ENCODE assay signal across 8 cellular contexts in the genomic region with DNA sequence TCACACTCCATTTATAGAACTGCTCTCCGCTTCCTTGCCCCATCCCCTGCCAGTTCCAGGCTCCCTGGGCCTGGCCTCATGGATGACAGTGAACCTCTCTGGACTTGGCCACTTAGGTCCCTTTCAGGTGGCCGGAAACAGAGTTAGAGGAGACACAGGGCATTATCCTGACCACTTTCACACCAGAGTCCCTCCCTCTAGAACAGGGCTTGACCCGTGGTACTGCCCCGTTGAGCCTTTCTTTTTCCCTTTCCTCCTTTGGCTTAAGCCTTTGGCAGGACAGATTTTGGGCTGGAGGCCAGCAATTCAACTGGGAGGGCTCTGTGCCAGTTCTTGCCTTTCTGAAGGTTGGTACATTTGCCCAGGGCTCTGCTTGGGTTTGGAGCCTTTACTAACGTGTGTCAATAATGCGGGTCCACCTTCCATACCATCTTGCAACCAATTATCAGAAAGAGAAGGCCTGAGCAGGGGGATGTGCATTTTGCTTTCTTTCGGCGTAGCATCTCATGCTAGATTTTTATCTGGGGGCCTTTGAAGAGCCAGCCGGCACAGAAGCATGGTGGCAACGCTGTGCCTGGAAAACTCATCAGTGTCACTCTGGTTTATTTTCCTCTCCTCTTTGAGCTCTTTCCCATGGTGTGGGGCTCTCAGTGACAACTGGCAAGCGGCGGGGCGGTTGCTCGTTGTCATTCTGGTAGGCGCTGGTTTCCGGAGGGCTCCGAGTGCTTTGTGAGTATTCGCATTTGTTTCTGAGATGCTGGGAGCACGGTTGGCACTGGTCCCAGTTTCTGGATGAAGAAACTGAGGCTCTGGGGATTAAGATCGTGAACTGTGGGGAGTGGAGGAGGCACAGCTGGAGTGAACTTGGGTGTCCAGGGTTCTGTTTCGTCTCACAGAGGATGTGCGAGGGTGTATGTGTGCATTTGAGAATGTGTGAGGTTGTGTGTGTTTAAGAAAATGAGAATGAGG. TPM values are rescaled to one million over a fixed set of nuclear protein-coding genes. Genes with fewer than 3 reads are reported as not detected.
A peak's percentile ranks its signal among the peaks of the same experiment; 100 is the strongest.
DNase-seq lines count a peak whose midpoint lies in the region; ATAC-seq and TF ChIP-seq lines count a peak whose summit lies in the region.

No MANE protein-coding gene starts in this region.

- no peak overlapping the region for H2BK5ac ChIP-seq in mesenchymal stem cell (ENCODE audit: low read depth, low read length, poor library complexity, severe bottlenecking)

- H2AK5ac ChIP-seq in mesenchymal stem cell (ENCODE audit: low read length, severe bottlenecking), result peak overlapping the region; percentile 70

- H3K18ac ChIP-seq in mesenchymal stem cell (ENCODE audit: low read depth in 1 of 2, low read length in 2 of 2), result peak overlapping the region; percentile 44 to 82

- 95% methylated on average over 22 of the region's 22 CpGs for WGBS in mesenchymal stem cell

- no peak overlapping the region for H2AFZ ChIP-seq in mesenchymal stem cell (ENCODE audit: low read depth, low read length)

- H3K27me3 ChIP-seq in mesenchymal stem cell (ENCODE audit: control insufficient read depth in 1 of 2, insufficient read depth in 1 of 2, low read length in 2 of 2), result no peaks in the 10 kb centered on the region

- H3K36me3 ChIP-seq in mesenchymal stem cell (ENCODE audit: control insufficient read depth in 1 of 2, insufficient read depth in 2 of 2, low read depth in 1 of 2, low read length in 2 of 2), result peaks cover 10 to 13% of the 10 kb centered on the region in 2 experiments

- peaks cover 38% of the 10 kb centered on the region for H3K4me1 Mint-ChIP-seq in activated naive CD4-positive, alpha-beta T cell treated with anti-CD3 and anti-CD28 coated beads, Interleukin-2, amount 50 U/mL, for 24 hours
- peaks cover 72% of the 10 kb centered on the region for H3K4me1 Mint-ChIP-seq in chondrocyte (ENCODE audit: low read depth)

- peaks cover 9% of the 10 kb centered on the region for H3K36me3 Mint-ChIP-seq in activated naive CD4-positive, alpha-beta T cell treated with anti-CD3 and anti-CD28 coated beads, Interleukin-2, amount 50 U/mL, for 24 hours
- no peaks in the 10 kb centered on the region for H3K36me3 Mint-ChIP-seq in chondrocyte (ENCODE audit: low read depth)

- peak overlapping the region; percentile 92 for H3K27ac Mint-ChIP-seq in activated naive CD4-positive, alpha-beta T cell treated with anti-CD3 and anti-CD28 coated beads, Interleukin-2, amount 50 U/mL, for 24 hours
- peak overlapping the region; percentile 89 for H3K27ac Mint-ChIP-seq in chondrocyte (ENCODE audit: unreplicated experiment)

- no peak overlapping the region for H3K9ac ChIP-seq in mesenchymal stem cell (ENCODE audit: low read length)

- H3K27ac ChIP-seq in mesenchymal stem cell (ENCODE audit: low read length, poor library complexity, severe bottlenecking), result no peak overlapping the region

- H2BK12ac ChIP-seq in mesenchymal stem cell (ENCODE audit: low read length in 2 of 2), result peak overlapping the region; percentile 40 to 80

- no peaks in the 10 kb centered on the region for H3K9me3 Mint-ChIP-seq in activated naive CD4-positive, alpha-beta T cell treated with anti-CD3 and anti-CD28 coated beads, Interleukin-2, amount 50 U/mL, for 24 hours
- H3K9me3 Mint-ChIP-seq in chondrocyte (ENCODE audit: low read depth), result no peaks in the 10 kb centered on the region

- ATAC-seq in HG03342 (IDR thresholded peaks at IDR 0.05; ENCODE audit: unreplicated experiment) (no peak), HG02981 (IDR thresholded peaks at IDR 0.05; ENCODE audit: unreplicated experiment) (no peak)

- DNase-seq in activated naive CD4-positive, alpha-beta T cell treated with anti-CD3 and anti-CD28 coated beads, Interleukin-2, amount 50 U/mL, for 16 hours, result no peak
- DNase-seq in chondrocyte (ENCODE audit: low spot score) (peak; percentile 53), mesenchymal stem cell (peak; percentile 30), ureter (ENCODE audit: low spot score) (peak; percentile 84), GM20000 (ENCODE audit: low spot score) (no peak)

- H3K4me3 Mint-ChIP-seq in activated naive CD4-positive, alpha-beta T cell treated with anti-CD3 and anti-CD28 coated beads, Interleukin-2, amount 50 U/mL, for 24 hours, result peak overlapping the region; percentile 47
- no peak overlapping the region for H3K4me3 Mint-ChIP-seq in chondrocyte (ENCODE audit: unreplicated experiment)

- H2BK15ac ChIP-seq in mesenchymal stem cell (ENCODE audit: low read depth, poor library complexity, severe bottlenecking), result peak overlapping the region; percentile 82

- no peak for TF ChIP-seq CTCF in chondrocyte (IDR thresholded peaks at IDR 0.05)
- TF ChIP-seq CTCF in GM20000 (IDR thresholded peaks at IDR 0.05; ENCODE audit: extremely low read depth, missing control alignments), result no peak

- H3K4me2 ChIP-seq in mesenchymal stem cell (ENCODE audit: low read length, poor library complexity, severe bottlenecking), result no peak overlapping the region

- H3K4me3 ChIP-seq in mesenchymal stem cell (ENCODE audit: insufficient read depth in 1 of 2, low read depth in 1 of 2, low read length in 2 of 2), result no peak overlapping the region

- H3K4me1 ChIP-seq in mesenchymal stem cell (ENCODE audit: control insufficient read depth, insufficient read depth, low read depth, low read length), result peaks cover 56% of the 10 kb centered on the region

- H4K91ac ChIP-seq in mesenchymal stem cell (ENCODE audit: low read length), result peak overlapping the region; percentile 90

- H3K14ac ChIP-seq in mesenchymal stem cell (ENCODE audit: low read length in 2 of 2), result peak overlapping the region in 1 of 2 experiments; percentile 23

- H3K79me1 ChIP-seq in mesenchymal stem cell (replicated peaks; ENCODE audit: low read length, poor library complexity, severe bottlenecking), result peaks cover 10% of the 10 kb centered on the region

- peak overlapping the region; percentile 59 for H4K8ac ChIP-seq in mesenchymal stem cell (ENCODE audit: low read length)

- H3K4ac ChIP-seq in mesenchymal stem cell (ENCODE audit: low read depth in 1 of 2, low read length in 2 of 2), result peak overlapping the region; percentile 57 to 81

- no peaks in the 10 kb centered on the region for H3K9me3 ChIP-seq in mesenchymal stem cell (ENCODE audit: control insufficient read depth, low read length)

- peak overlapping the region; percentile 64 for H2BK120ac ChIP-seq in mesenchymal stem cell (ENCODE audit: low read depth, low read length)

- no peak overlapping the region for H3K23ac ChIP-seq in mesenchymal stem cell (ENCODE audit: low read length in 2 of 2)

- no peaks in the 10 kb centered on the region for H3K27me3 Mint-ChIP-seq in activated naive CD4-positive, alpha-beta T cell treated with anti-CD3 and anti-CD28 coated beads, Interleukin-2, amount 50 U/mL, for 24 hours
- H3K27me3 Mint-ChIP-seq in chondrocyte (ENCODE audit: low read depth), result no peaks in the 10 kb centered on the region

RNA-seq across cellular contexts. Expression of gene TPCN1, which starts 23.0 kb away (rescaled TPM):
- total RNA-seq in chondrocyte (35.9 to 40.0 TPM (median 37.7 TPM) in 3 replicates), ureter (133 TPM)
- polyA plus RNA-seq in mesenchymal stem cell (2013, experiment 1 of 2), result 57.5 TPM
- polyA plus RNA-seq in mesenchymal stem cell (2013, experiment 2 of 2), result 58.5 TPM

RNA-seq across cellular contexts. Expression of gene RITA1, which starts 58.8 kb away (rescaled TPM):
- total RNA-seq in chondrocyte (15.5 to 20.2 TPM (median 16.7 TPM) in 3 replicates), ureter (11.6 TPM)
- 15.4 TPM for polyA plus RNA-seq in mesenchymal stem cell (2013, experiment 1 of 2)
- polyA plus RNA-seq in mesenchymal stem cell (2013, experiment 2 of 2), result 14.6 TPM

RNA-seq across cellular contexts. Expression of gene DDX54, which starts 59.0 kb away (rescaled TPM):
- total RNA-seq in chondrocyte (44.2 to 52.7 TPM (median 44.6 TPM) in 3 replicates), ureter (65.2 TPM)
- 34.2 TPM for polyA plus RNA-seq in mesenchymal stem cell (2013, experiment 1 of 2)
- 36.4 TPM for polyA plus RNA-seq in mesenchymal stem cell (2013, experiment 2 of 2)

Comparison
In these comparisons a context has a peak if more than half of its experiments do, and no peak if none do; other contexts are left out.
1. DNase-seq: peak in chondrocyte (single experiment), mesenchymal stem cell (single experiment) and ureter (single experiment); none in activated naive CD4-positive, alpha-beta T cell treated with anti-CD3 and anti-CD28 coated beads, Interleukin-2, amount 50 U/mL, for 16 hours (single experiment) and GM20000 (single experiment).